10 cellular contexts compared by ENCODE assay signal in genomic region chr3:115325539-115325938, GRCh38.
DNase-seq lines count a peak whose midpoint lies in the region; ATAC-seq and TF ChIP-seq lines count a peak whose summit lies in the region.
"Had no signal": no experiment of that assay in that cellular context is flagged by ENCODE, and none has a peak within 500 bp of the region (broad histone marks: within the 10 kb centered on the region; RNA-seq: fewer than 3 reads in every experiment).

No MANE protein-coding gene starts in this region.

- DNase-seq in LNCaP clone FGC (ENCODE audit: low read depth) = peak; percentile 4
- peak; percentile 29 for DNase-seq in brain microvascular endothelial cell
- DNase-seq in mesendoderm = peak; percentile 76
- no peak for DNase-seq in hypothalamus (lab: John Stamatoyannopoulos, UW)
- DNase-seq in UCSD-AML1 (lab: John Stamatoyannopoulos, UW; ENCODE audit: unreplicated experiment) = no peak
- DNase-seq: glutamatergic neuron, NCI-H774, sigmoid colon had no signal

- H2BK5ac ChIP-seq in mesendoderm (ENCODE audit: low read length) = no peak overlapping the region

- WGBS in mesendoderm (ENCODE audit: extremely low coverage, insufficient coverage, low lambda C conversion rate) = no CpG with 5 or more reads among the region's 2 CpGs

- TF ChIP-seq CTCF in LNCaP clone FGC (IDR thresholded peaks at IDR 0.05; ENCODE audit: control insufficient read depth, extremely low read depth, insufficient read depth) = no peak
- no peak for TF ChIP-seq CTCF in brain microvascular endothelial cell (IDR thresholded peaks at IDR 0.05; ENCODE audit: low read depth, low read length, missing control alignments)

- H3K9ac ChIP-seq in mesendoderm (ENCODE audit: low read length) = no peak overlapping the region

- no peaks in the 10 kb centered on the region for H3K79me2 ChIP-seq in mesendoderm (ENCODE audit: control insufficient read depth, insufficient read depth, low read length)

- H2AK5ac ChIP-seq in mesendoderm (ENCODE audit: low read length) = no peak overlapping the region

- no peak overlapping the region for H3K56ac ChIP-seq in mesendoderm (ENCODE audit: low read length)

- no peak overlapping the region for H4K8ac ChIP-seq in mesendoderm (ENCODE audit: low read depth, low read length)

- in situ Hi-C loops in brain microvascular endothelial cell (cut with HindIII; ENCODE audit: low pct_ligation_motif_present, low sequenced_read_pairs) = no loop called here

- no peak overlapping the region for H4K5ac ChIP-seq in mesendoderm (ENCODE audit: low read length)

- no peak overlapping the region for H3K4me2 ChIP-seq in mesendoderm (ENCODE audit: low read length)

- no peaks in the 10 kb centered on the region for H3K79me1 ChIP-seq in mesendoderm (ENCODE audit: low read length)

- H3K36me3 ChIP-seq in brain microvascular endothelial cell (replicated peaks) (no peaks in the 10 kb centered on the region), mesendoderm (ENCODE audit: control insufficient read depth, insufficient read depth, low read length) (no peaks in the 10 kb centered on the region)
- H3K36me3 ChIP-seq: sigmoid colon had no signal

- H3K23ac ChIP-seq in mesendoderm (ENCODE audit: low read length) = no peak overlapping the region

- peak; percentile 51 for ATAC-seq in GM21367 (IDR thresholded peaks at IDR 0.05; ENCODE audit: unreplicated experiment)
- ATAC-seq in HG02970 (IDR thresholded peaks at IDR 0.05; ENCODE audit: low FRiP score, unreplicated experiment) = no peak

- H3K27me3 ChIP-seq in brain microvascular endothelial cell (replicated peaks) = no peaks in the 10 kb centered on the region
- no peaks in the 10 kb centered on the region for H3K27me3 ChIP-seq in mesendoderm (ENCODE audit: insufficient read depth, low read length, poor library complexity)
- H3K27me3 ChIP-seq: sigmoid colon had no signal

- no peak overlapping the region for H3K18ac ChIP-seq in mesendoderm (ENCODE audit: low read length)

- H2BK120ac ChIP-seq in mesendoderm (ENCODE audit: low read depth, low read length) = no peak overlapping the region

- H3K4me1 ChIP-seq in mesendoderm (ENCODE audit: control insufficient read depth, low read depth, low read length) = peaks cover 3% of the 10 kb centered on the region
- H3K4me1 ChIP-seq: sigmoid colon had no signal

- H2BK15ac ChIP-seq in mesendoderm (replicated peaks; ENCODE audit: low read depth) = no peak overlapping the region

- no peak overlapping the region for H3K4ac ChIP-seq in mesendoderm (ENCODE audit: low read depth, low read length)

- H3K4me3 ChIP-seq in LNCaP clone FGC (ENCODE audit: low read depth, low read length) = no peak overlapping the region
- H3K4me3 ChIP-seq in brain microvascular endothelial cell (ENCODE audit: low read depth, low read length) = no peak overlapping the region
- no peak overlapping the region for H3K4me3 ChIP-seq in mesendoderm (ENCODE audit: low read length)
- H3K4me3 ChIP-seq: sigmoid colon had no signal

- H3K27ac ChIP-seq in brain microvascular endothelial cell = no peak overlapping the region
- no peak overlapping the region for H3K27ac ChIP-seq in mesendoderm (ENCODE audit: low read depth, low read length)
- H3K27ac ChIP-seq: sigmoid colon had no signal

Comparison
In these comparisons a context has a peak if more than half of its experiments do, and no peak if none do; other contexts are left out.
1. DNase-seq: peak in LNCaP clone FGC (single experiment), brain microvascular endothelial cell (single experiment) and mesendoderm (single experiment); none in hypothalamus (0 of 51) and UCSD-AML1 (single experiment).